Comparison of ENCODE assay signal across 8 cellular contexts in the genomic region with DNA sequence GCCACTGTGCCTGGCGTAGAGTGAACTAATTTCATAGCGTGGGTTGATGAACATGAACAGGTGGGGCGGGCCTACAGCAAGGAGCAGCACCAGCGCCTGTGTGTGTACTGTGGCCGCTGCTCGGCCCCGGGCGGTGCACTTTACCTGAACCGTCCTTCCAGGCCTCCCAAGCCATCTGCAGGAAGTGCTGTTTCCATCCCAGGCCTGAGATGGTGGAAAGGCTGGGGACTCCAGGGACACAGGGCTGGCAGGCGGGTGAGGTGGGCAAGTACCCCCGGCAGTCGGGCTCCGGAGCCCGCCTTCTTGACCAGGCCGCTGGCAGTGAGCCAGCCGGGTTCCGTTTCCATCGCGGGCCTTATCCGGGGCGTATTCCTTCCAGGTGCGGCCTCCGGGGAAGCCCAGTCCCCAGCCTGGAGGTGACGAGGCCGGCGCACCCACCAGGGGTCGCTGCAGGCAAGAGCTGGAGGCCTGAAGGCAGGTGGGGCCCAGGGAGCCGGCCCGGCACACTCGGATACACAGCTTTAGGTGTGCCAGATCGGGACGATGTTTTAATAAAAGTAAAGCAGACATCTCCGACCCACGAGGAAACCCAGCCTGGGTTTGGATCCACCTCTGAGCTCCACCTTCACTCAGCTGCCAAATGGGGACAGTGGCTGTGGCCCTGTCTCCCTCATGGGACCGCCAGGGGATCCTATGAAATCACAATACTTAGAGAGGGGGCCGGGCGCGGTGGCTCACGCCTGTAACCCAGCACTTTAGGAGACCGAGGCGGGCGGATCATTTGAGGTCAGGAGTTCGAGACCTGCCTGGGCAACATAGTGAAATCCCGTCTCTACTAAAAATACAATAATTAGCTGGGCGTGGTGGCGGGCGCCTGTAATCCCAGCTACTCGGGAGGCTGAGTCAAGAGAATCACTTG. TPM values are rescaled to one million over a fixed set of nuclear protein-coding genes. Genes with fewer than 3 reads are reported as not detected.
A peak's percentile ranks its signal among the peaks of the same experiment; 100 is the strongest.
DNase-seq lines count a peak whose midpoint lies in the region; ATAC-seq, FAIRE-seq and TF ChIP-seq lines count a peak whose summit lies in the region.

No MANE protein-coding gene starts in this region.

- H3K4me3 Mint-ChIP-seq in stimulated activated memory B cell treated with anti-CD40 and anti-IgM and Interleukin-4, amounts not matched to agents 10 μg/mL and 1 μg/mL and 100 μg/mL, for 72 hours = no peak overlapping the region

- DNase-seq in GM12892 (ENCODE audit: insufficient read length) (peak; percentile 81), NCI-H345 treated with DMSO at 0.1 percent for 48 hours (lab: John Stamatoyannopoulos, UW; ENCODE audit: unreplicated experiment) (peak; percentile 29), ecto neural progenitor cell (ENCODE audit: low spot score) (peak; percentile 91), myocyte (ENCODE audit: low read depth) (peak; percentile 34), NCI-H128 (lab: John Stamatoyannopoulos, UW; ENCODE audit: unreplicated experiment) (no peak)
- peak; percentile 67 to 73 for DNase-seq in activated CD4-positive, alpha-beta T cell treated with anti-CD3 and anti-CD28 coated beads, Interleukin-2, amount 50 U/mL, for 24 hours (ENCODE audit: low read depth in 1 of 2, low spot score in 1 of 2)

- peaks cover 7% of the 10 kb centered on the region for H3K36me3 Mint-ChIP-seq in stimulated activated memory B cell treated with anti-CD40 and anti-IgM and Interleukin-4, amounts not matched to agents 10 μg/mL and 1 μg/mL and 100 μg/mL, for 72 hours

- peak; percentile 60 for FAIRE-seq in GM12892 (lab: Jason Lieb, UNC)

- no peak overlapping the region for H3K27ac Mint-ChIP-seq in stimulated activated memory B cell treated with anti-CD40 and anti-IgM and Interleukin-4, amounts not matched to agents 10 μg/mL and 1 μg/mL and 100 μg/mL, for 72 hours

- no peak for TF ChIP-seq POLR2A in GM12892 (IDR thresholded peaks at IDR 0.05; ENCODE audit: low read depth, low read length)

- H3K9me3 Mint-ChIP-seq in stimulated activated memory B cell treated with anti-CD40 and anti-IgM and Interleukin-4, amounts not matched to agents 10 μg/mL and 1 μg/mL and 100 μg/mL, for 72 hours = peaks cover 6% of the 10 kb centered on the region

- H3K27me3 Mint-ChIP-seq in stimulated activated memory B cell treated with anti-CD40 and anti-IgM and Interleukin-4, amounts not matched to agents 10 μg/mL and 1 μg/mL and 100 μg/mL, for 72 hours = peaks cover 69% of the 10 kb centered on the region

- peak; percentile 79 for ATAC-seq in HG02759 (IDR thresholded peaks at IDR 0.05; ENCODE audit: unreplicated experiment)
- peak; percentile 79 for ATAC-seq in stimulated activated memory B cell treated with anti-CD40 and anti-IgM and Interleukin-4, amounts not matched to agents 10 μg/mL and 1 μg/mL and 100 μg/mL, for 72 hours

- H3K4me1 Mint-ChIP-seq in stimulated activated memory B cell treated with anti-CD40 and anti-IgM and Interleukin-4, amounts not matched to agents 10 μg/mL and 1 μg/mL and 100 μg/mL, for 72 hours = peaks cover 13% of the 10 kb centered on the region

RNA-seq across cellular contexts. Expression of gene PDIA6, which starts 22.7 kb away (rescaled TPM):
- polyA plus RNA-seq in GM12892 (2012; ENCODE audit: missing spikeins) = 183 TPM
- 260 and 472 TPM in 2 replicates for total RNA-seq in myocyte
- polyA plus RNA-seq in myocyte (2012) = 210 TPM
